In the genomic region with DNA sequence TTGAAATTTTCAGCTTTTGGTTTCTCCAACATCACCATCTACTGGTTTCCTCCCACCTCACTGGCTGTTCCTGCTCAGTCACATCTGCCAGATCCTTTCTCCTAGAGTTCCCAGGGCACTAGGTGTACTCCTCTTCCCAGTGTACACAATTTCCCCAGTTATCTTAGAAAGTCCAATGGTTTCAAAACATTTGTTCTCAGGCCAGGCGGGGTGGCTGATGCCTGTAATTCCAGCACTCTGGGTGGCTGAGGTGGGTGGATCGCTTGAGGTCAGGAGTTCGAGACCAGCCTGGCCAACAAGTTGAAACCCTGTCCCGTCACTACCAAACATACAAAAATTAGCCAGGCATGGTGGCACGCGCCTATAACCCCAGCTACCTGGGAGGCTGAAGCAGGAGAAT, we compare ENCODE assay signal across 18 cellular contexts.
"Had no signal": no experiment of that assay in that cellular context is flagged by ENCODE, and none has a peak within 500 bp of the region (broad histone marks: within the 10 kb centered on the region; RNA-seq: fewer than 3 reads in every experiment).

No MANE protein-coding gene starts in this region.

- H3K27ac ChIP-seq: hepatocyte, left ventricle myocardium inferior, prostate gland had no signal

- DNase-seq: activated CD4-positive, alpha-beta T cell treated with anti-CD3 and anti-CD28 coated beads, Interleukin-2, amount 50 U/mL, for 48 hours; activated CD4-positive, CD25-positive, alpha-beta regulatory T cell treated with anti-CD3 and anti-CD28 coated beads, Interleukin-2, amount 50 U/mL, for 72 hours; activated effector memory CD4-positive, alpha-beta T cell treated with Interleukin-2 at 50 U/mL for 16 hours; activated T-cell treated with anti-CD3 and anti-CD28 coated beads, Interleukin-2, amount 50 U/mL, for 4 hours; aorta; left ventricle myocardium inferior; mesendoderm; occipital lobe; small intestine; stimulated activated CD4-positive, alpha-beta T cell treated with anti-CD3 and anti-CD28 coated beads, Interleukin-4, amount 100 ng/mL, for 24 hours; stimulated activated naive CD4-positive, alpha-beta T cell treated with Interleukin-2 at 50 U/mL for 16 hours; T-helper 1 cell had no signal

- H3K4me3 Mint-ChIP-seq: activated naive CD8-positive, alpha-beta T cell; activated T-cell treated with anti-CD3 and anti-CD28 coated beads, Interleukin-2, amount 50 U/mL, for 4 hours; nephron; type B pancreatic cell had no signal

- H3K4me3 ChIP-seq: hepatocyte, left ventricle myocardium inferior, prostate gland had no signal

- H3K27me3 ChIP-seq: hepatocyte had no signal

- ATAC-seq: activated T-cell treated with anti-CD3 and anti-CD28 coated beads, Interleukin-2, amount 50 U/mL, for 4 hours; right cardiac atrium had no signal

- H3K27ac Mint-ChIP-seq: activated naive CD8-positive, alpha-beta T cell had no signal

- H3K27me3 Mint-ChIP-seq: activated naive CD8-positive, alpha-beta T cell; type B pancreatic cell had no signal

- H3K9me3 Mint-ChIP-seq: activated T-cell treated with anti-CD3 and anti-CD28 coated beads, Interleukin-2, amount 50 U/mL, for 4 hours; nephron; type B pancreatic cell had no signal
